In the genomic region with DNA sequence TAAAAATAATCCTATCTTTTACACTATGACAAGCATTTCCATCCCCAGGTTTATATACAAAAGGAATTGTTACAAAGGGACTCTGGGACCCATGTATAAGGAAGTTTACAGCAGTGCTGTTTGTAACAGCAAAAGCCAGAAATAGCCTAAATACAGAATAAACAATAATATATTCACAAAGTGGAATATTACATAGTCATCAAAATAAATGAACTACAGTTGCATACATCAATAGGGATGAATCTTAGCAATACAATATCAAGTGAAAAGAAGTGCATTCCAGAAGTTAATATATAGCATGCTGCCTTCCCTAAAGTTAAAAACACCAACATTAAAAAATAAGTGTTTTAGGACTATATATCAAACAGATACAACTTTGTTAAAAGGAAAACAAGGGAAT, we compare ENCODE assay signal across 2 cellular contexts.
TF ChIP-seq lines count a peak whose summit lies in the region.

No MANE protein-coding gene starts in this region.

TF ChIP-seq in HEK293, 187 proteins besides CTCF, POLR2A, EP300 and RAD21:
- TF ChIP-seq, protein P1, sequence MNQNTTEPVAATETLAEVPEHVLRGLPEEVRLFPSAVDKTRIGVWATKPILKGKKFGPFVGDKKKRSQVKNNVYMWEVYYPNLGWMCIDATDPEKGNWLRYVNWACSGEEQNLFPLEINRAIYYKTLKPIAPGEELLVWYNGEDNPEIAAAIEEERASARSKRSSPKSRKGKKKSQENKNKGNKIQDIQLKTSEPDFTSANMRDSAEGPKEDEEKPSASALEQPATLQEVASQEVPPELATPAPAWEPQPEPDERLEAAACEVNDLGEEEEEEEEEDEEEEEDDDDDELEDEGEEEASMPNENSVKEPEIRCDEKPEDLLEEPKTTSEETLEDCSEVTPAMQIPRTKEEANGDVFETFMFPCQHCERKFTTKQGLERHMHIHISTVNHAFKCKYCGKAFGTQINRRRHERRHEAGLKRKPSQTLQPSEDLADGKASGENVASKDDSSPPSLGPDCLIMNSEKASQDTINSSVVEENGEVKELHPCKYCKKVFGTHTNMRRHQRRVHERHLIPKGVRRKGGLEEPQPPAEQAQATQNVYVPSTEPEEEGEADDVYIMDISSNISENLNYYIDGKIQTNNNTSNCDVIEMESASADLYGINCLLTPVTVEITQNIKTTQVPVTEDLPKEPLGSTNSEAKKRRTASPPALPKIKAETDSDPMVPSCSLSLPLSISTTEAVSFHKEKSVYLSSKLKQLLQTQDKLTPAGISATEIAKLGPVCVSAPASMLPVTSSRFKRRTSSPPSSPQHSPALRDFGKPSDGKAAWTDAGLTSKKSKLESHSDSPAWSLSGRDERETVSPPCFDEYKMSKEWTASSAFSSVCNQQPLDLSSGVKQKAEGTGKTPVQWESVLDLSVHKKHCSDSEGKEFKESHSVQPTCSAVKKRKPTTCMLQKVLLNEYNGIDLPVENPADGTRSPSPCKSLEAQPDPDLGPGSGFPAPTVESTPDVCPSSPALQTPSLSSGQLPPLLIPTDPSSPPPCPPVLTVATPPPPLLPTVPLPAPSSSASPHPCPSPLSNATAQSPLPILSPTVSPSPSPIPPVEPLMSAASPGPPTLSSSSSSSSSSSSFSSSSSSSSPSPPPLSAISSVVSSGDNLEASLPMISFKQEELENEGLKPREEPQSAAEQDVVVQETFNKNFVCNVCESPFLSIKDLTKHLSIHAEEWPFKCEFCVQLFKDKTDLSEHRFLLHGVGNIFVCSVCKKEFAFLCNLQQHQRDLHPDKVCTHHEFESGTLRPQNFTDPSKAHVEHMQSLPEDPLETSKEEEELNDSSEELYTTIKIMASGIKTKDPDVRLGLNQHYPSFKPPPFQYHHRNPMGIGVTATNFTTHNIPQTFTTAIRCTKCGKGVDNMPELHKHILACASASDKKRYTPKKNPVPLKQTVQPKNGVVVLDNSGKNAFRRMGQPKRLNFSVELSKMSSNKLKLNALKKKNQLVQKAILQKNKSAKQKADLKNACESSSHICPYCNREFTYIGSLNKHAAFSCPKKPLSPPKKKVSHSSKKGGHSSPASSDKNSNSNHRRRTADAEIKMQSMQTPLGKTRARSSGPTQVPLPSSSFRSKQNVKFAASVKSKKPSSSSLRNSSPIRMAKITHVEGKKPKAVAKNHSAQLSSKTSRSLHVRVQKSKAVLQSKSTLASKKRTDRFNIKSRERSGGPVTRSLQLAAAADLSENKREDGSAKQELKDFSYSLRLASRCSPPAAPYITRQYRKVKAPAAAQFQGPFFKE (tag by site-specific recombination; IDR thresholded peaks at IDR 0.05; ENCODE audit: borderline replicate concordance): no peak
- peak; percentile 33; the same call in 1 of the 2 replicates for TF ChIP-seq ZNF146 (tag by site-specific recombination; IDR thresholded peaks at IDR 0.05)

TF ChIP-seq in K562, 482 proteins besides CTCF, POLR2A, EP300 and RAD21 (continued from another document):
- TF ChIP-seq, protein P2, sequence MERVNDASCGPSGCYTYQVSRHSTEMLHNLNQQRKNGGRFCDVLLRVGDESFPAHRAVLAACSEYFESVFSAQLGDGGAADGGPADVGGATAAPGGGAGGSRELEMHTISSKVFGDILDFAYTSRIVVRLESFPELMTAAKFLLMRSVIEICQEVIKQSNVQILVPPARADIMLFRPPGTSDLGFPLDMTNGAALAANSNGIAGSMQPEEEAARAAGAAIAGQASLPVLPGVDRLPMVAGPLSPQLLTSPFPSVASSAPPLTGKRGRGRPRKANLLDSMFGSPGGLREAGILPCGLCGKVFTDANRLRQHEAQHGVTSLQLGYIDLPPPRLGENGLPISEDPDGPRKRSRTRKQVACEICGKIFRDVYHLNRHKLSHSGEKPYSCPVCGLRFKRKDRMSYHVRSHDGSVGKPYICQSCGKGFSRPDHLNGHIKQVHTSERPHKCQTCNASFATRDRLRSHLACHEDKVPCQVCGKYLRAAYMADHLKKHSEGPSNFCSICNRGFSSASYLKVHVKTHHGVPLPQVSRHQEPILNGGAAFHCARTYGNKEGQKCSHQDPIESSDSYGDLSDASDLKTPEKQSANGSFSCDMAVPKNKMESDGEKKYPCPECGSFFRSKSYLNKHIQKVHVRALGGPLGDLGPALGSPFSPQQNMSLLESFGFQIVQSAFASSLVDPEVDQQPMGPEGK (CRISPR knock-in tag; IDR thresholded peaks at IDR 0.05; ENCODE audit: borderline replicate concordance): no peak
- no peak for TF ChIP-seq MYC (IDR thresholded peaks at IDR 0.05; ENCODE audit: low read depth, low read length)
- TF ChIP-seq MYC (CRISPR knock-in tag; IDR thresholded peaks at IDR 0.05; ENCODE audit: borderline replicate concordance, low read depth): no peak
- TF ChIP-seq MAFF (IDR thresholded peaks at IDR 0.05; ENCODE audit: low read length): peak; percentile 32; the same call in 1 of the 2 replicates
- TF ChIP-seq MAZ (CRISPR knock-in tag; conservative IDR thresholded peaks at IDR 0.05 in 1 of 2, IDR thresholded peaks at IDR 0.05 in 1 of 2): no peak
- TF ChIP-seq SIX5 (IDR thresholded peaks at IDR 0.05; ENCODE audit: borderline replicate concordance in 1 of 2, insufficient read depth in 1 of 2, low read depth in 1 of 2, low read length in 2 of 2): no peak
- no peak for TF ChIP-seq NCOA4 (IDR thresholded peaks at IDR 0.05; ENCODE audit: partially characterized antibody)
- peak; percentile 71; the same call in 1 of the 2 replicates for TF ChIP-seq C11orf30 (IDR thresholded peaks at IDR 0.05; ENCODE audit: low read depth)
TF ChIP-seq in K562: peak in this region for 4.
